ENCODE assay signal across 20 cellular contexts in genomic region chr19:4120531-4120930, GRCh38. TPM values are rescaled to one million over a fixed set of nuclear protein-coding genes. Genes with fewer than 3 reads are reported as not detected.
A peak's percentile ranks its signal among the peaks of the same experiment; 100 is the strongest.
DNase-seq lines count a peak whose midpoint lies in the region; ATAC-seq and TF ChIP-seq lines count a peak whose summit lies in the region.
"Had no signal": no experiment of that assay in that cellular context is flagged by ENCODE, and none has a peak within 500 bp of the region (broad histone marks: within the 10 kb centered on the region; RNA-seq: fewer than 3 reads in every experiment).

No MANE protein-coding gene starts in this region.

- H3K9me3 ChIP-seq in neutrophil, result no peaks in the 10 kb centered on the region
- no peaks in the 10 kb centered on the region for H3K9me3 ChIP-seq in sigmoid colon
- H3K9me3 ChIP-seq: body of pancreas, gastroesophageal sphincter, SJSA1 had no signal

- no peak for TF ChIP-seq POLR2A in sigmoid colon (IDR thresholded peaks at IDR 0.05)

- DNase-seq in EH (ENCODE audit: low read depth) (peak; percentile 77), LHCN-M2 (ENCODE audit: low read depth) (peak; percentile 70), choroid plexus epithelial cell (ENCODE audit: low read depth) (peak; percentile 68), DMS 273 treated with DMSO at 0.1 percent for 48 hours (lab: John Stamatoyannopoulos, UW) (no peak), sigmoid colon (no peak)
- DNase-seq: activated CD4-positive, alpha-beta T cell treated with anti-CD3 and anti-CD28 coated beads, Interleukin-2, amount 50 U/mL, for 4 hours; body of pancreas; effector memory CD4-positive, alpha-beta T cell; mammary epithelial cell; small intestine; stimulated activated naive CD4-positive, alpha-beta T cell treated with Interleukin-2 at 50 U/mL for 16 hours had no signal

- H3K4me3 ChIP-seq in choroid plexus epithelial cell (ENCODE audit: low read depth, low read length) (no peak overlapping the region), neutrophil (ENCODE audit: low read depth in 1 of 2, low read length in 1 of 2) (no peak overlapping the region), sigmoid colon (no peak overlapping the region)
- H3K4me3 ChIP-seq: body of pancreas, gastroesophageal sphincter, SJSA1 had no signal

- 66 to 75% methylated on average over 7 of the region's 7 CpGs for WGBS in sigmoid colon, 2 donors

- H3K36me3 ChIP-seq in neutrophil (peaks cover 43% of the 10 kb centered on the region), sigmoid colon (peaks cover 5 to 39% (median 14%) of the 10 kb centered on the region in 4 donors)

- H3K27me3 ChIP-seq in neutrophil (no peaks in the 10 kb centered on the region), sigmoid colon (no peaks in the 10 kb centered on the region)
- H3K27me3 ChIP-seq: body of pancreas, gastroesophageal sphincter, SJSA1 had no signal

- TF ChIP-seq CTCF in choroid plexus epithelial cell (conservative IDR thresholded peaks at IDR 0.05; ENCODE audit: low read depth, low read length), result no peak
- TF ChIP-seq CTCF in neutrophil (IDR thresholded peaks at IDR 0.05), result no peak
- no peak for TF ChIP-seq CTCF in sigmoid colon (IDR thresholded peaks at IDR 0.05)

- no peak for TF ChIP-seq EP300 in sigmoid colon (IDR thresholded peaks at IDR 0.05)

- no peak for ATAC-seq in GM19397 (IDR thresholded peaks at IDR 0.05; ENCODE audit: unreplicated experiment)
- ATAC-seq: body of pancreas, gastroesophageal sphincter had no signal

- H3K27ac ChIP-seq in neutrophil (peak overlapping the region; percentile 48), sigmoid colon (no peak overlapping the region)
- H3K27ac ChIP-seq: body of pancreas, gastroesophageal sphincter, KMS-11, SJSA1 had no signal

- intact Hi-C loops in sigmoid colon (cut with DNase I), result loop anchor here (5.0 kb wide), 1 partner anchor 133 kb away; the partner anchor contains the start of gene EEF2

- peaks cover 30% of the 10 kb centered on the region in 2 experiments for H3K4me1 ChIP-seq in neutrophil (ENCODE audit: control insufficient read depth in 1 of 2, insufficient read depth in 1 of 2, low read depth in 1 of 2, low read length in 1 of 2)
- H3K4me1 ChIP-seq in sigmoid colon, result peaks cover 0 to 34% (median 32%) of the 10 kb centered on the region in 4 donors

RNA-seq across cellular contexts. Expression of gene MAP2K2, which starts 3.4 kb away (rescaled TPM):
- 178 and 191 TPM in 2 replicates for total RNA-seq in LHCN-M2 (2014; rRNA removed)
- polyA plus RNA-seq in LHCN-M2 (2012), result 222 TPM
- 10 to 100 TPM; 48.2 to 76.4 (median 65.3) TPM for total RNA-seq in sigmoid colon
- polyA plus RNA-seq in sigmoid colon, result 100 to 1,000 TPM; 196 to 278 (median 253) TPM

RNA-seq across cellular contexts. Expression of gene CREB3L3, which starts 32.9 kb away (rescaled TPM):
- total RNA-seq in LHCN-M2 (2014; rRNA removed), result not detected in 2 replicates
- not detected for polyA plus RNA-seq in LHCN-M2 (2012)
- under 1 TPM in 1 of 4 donors, not detected in 3; 0.55 TPM for total RNA-seq in sigmoid colon
- 10 to 100 TPM in 1 of 3 donors, 1 to 10 TPM in 2; 1.8 to 24.0 (median 8.5) TPM for polyA plus RNA-seq in sigmoid colon
- total RNA-seq: gastroesophageal sphincter, mammary epithelial cell, NCI-H460, omental fat pad, SJSA1, urinary bladder had no signal
- polyA plus RNA-seq: CD14-positive monocyte, mammary epithelial cell had no signal

RNA-seq across cellular contexts. Expression of gene ZBTB7A, which starts 53.8 kb away (rescaled TPM):
- total RNA-seq in LHCN-M2 (2014; rRNA removed) (29.5 and 29.7 TPM in 2 replicates), sigmoid colon (10 to 100 TPM; 35.4 to 53.2 (median 44.8) TPM)
- polyA plus RNA-seq in LHCN-M2 (2012), result 12.3 TPM
- polyA plus RNA-seq in sigmoid colon, result 10 to 100 TPM; 22.8 to 39.1 (median 23.8) TPM

Comparison
In these comparisons a context has a peak if more than half of its experiments do, and no peak if none do; other contexts are left out.
1. DNase-seq: peak in EH (single experiment), LHCN-M2 (single experiment) and choroid plexus epithelial cell (single experiment); none in DMS 273 treated with DMSO at 0.1 percent for 48 hours (single experiment) and sigmoid colon (single experiment).